8 cellular contexts compared by ENCODE assay signal in the genomic region with DNA sequence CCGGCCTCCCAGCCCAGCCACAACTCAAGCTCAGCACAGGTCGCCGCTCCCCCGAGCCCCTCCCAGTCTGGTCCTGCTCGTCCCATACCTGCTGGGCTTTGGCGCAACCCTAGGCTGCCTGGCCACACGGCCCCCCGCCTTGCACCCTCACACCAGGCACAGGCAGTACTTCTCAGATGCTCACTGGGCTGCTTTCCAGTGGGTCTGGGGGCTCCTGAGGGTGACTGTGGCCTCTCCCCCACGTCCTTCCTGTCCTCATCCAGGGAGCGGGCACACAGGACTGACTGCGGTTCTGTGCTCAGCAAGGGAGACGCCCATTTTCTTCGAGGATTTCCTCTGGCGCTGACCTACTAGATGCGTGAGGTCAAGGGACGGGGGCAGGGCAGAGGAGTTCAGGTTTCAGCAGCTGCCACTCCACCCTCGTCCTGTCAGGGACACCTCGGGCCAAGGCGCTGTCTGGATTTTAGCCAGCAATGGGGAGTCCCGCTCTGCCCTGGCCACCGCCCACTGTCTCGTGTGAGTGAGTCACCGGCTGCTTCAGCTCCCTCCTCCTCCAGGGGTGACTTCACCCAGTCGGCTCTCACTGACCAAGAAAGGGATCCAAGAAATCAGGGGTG.
DNase-seq lines count a peak whose midpoint lies in the region; ATAC-seq and TF ChIP-seq lines count a peak whose summit lies in the region.

No MANE protein-coding gene starts in this region.

- H2AFZ ChIP-seq in PC-3 (ENCODE audit: low read length) = no peak overlapping the region

- H3K4me3 ChIP-seq in PC-3 (ENCODE audit: low read length) (peak overlapping the region; percentile 58), fibroblast of villous mesenchyme (ENCODE audit: low read depth, low read length) (peak overlapping the region; percentile 17)

- no peaks in the 10 kb centered on the region for H3K36me3 Mint-ChIP-seq in activated T-helper 1 cell treated with anti-CD3 and anti-CD28 coated beads, Interleukin-12 subunit alpha, Interleukin-12 subunit beta, Interleukin-2, Interleukin-4 antibody, amounts not matched to agents 30 ng/mL and 10 ng/mL and 1 ng/mL, durations not matched to agents 14 hours and 24 hours and 36 hours (ENCODE audit: low read depth)

- H3K9me3 Mint-ChIP-seq in activated T-helper 1 cell treated with anti-CD3 and anti-CD28 coated beads, Interleukin-12 subunit alpha, Interleukin-12 subunit beta, Interleukin-2, Interleukin-4 antibody, amounts not matched to agents 30 ng/mL and 10 ng/mL and 1 ng/mL, durations not matched to agents 14 hours and 24 hours and 36 hours = no peaks in the 10 kb centered on the region

- no peak overlapping the region for H3K4me3 Mint-ChIP-seq in activated T-helper 1 cell treated with anti-CD3 and anti-CD28 coated beads, Interleukin-12 subunit alpha, Interleukin-12 subunit beta, Interleukin-2, Interleukin-4 antibody, amounts not matched to agents 30 ng/mL and 10 ng/mL and 1 ng/mL, durations not matched to agents 14 hours and 24 hours and 36 hours

- no peaks in the 10 kb centered on the region for H3K36me3 ChIP-seq in PC-3 (ENCODE audit: low read depth, low read length)

- in situ Hi-C loops in GM13977 (cut with MboI; ENCODE audit: low pct_unique_long_range_greater_than_20kb, low sequenced_read_pairs, unreplicated experiment) = no loop called here

- H4K20me1 ChIP-seq in PC-3 (ENCODE audit: low read length) = no peaks in the 10 kb centered on the region

- TF ChIP-seq CTCF in GM13977 (IDR thresholded peaks at IDR 0.05; ENCODE audit: extremely low read depth, insufficient read depth, missing control alignments) = no peak
- TF ChIP-seq CTCF in PC-3 (conservative IDR thresholded peaks at IDR 0.05; ENCODE audit: low read depth, low read length) = no peak
- no peak for TF ChIP-seq CTCF in fibroblast of villous mesenchyme (IDR thresholded peaks at IDR 0.05; ENCODE audit: insufficient read depth, low read depth, low read length)

- H3K9ac ChIP-seq in PC-3 (ENCODE audit: low read length) = peak overlapping the region; percentile 76

- H3K4me1 ChIP-seq in PC-3 (ENCODE audit: insufficient read depth, low read length) = peaks cover 6% of the 10 kb centered on the region; the same call in 1 of the 2 replicates

- DNase-seq in GM13977 (ENCODE audit: low spot score) (peak; percentile 64), PC-3 (peak; percentile 92), fibroblast of villous mesenchyme (ENCODE audit: low read depth) (peak; percentile 97), non-pigmented ciliary epithelial cell (ENCODE audit: low read depth) (peak; percentile 45), stromal cell of bone marrow (ENCODE audit: low read depth) (peak; percentile 89), D341Med (ENCODE audit: low spot score) (no peak)
- DNase-seq in activated T-helper 1 cell treated with anti-CD3 and anti-CD28 coated beads, Interleukin-12 subunit alpha, Interleukin-12 subunit beta, Interleukin-2, Interleukin-4 antibody, amounts not matched to agents 30 ng/mL and 10 ng/mL and 1 ng/mL, durations not matched to agents 14 hours and 24 hours and 36 hours (ENCODE audit: low spot score) = peak; percentile 44

- H3K27me3 ChIP-seq in PC-3 (ENCODE audit: low read length) = no peaks in the 10 kb centered on the region

- BruUV-seq in PC-3 (replicated peaks; lab: Mats Ljungman, UMichigan) = TSS peak; percentile 21

- H3K27me3 Mint-ChIP-seq in activated T-helper 1 cell treated with anti-CD3 and anti-CD28 coated beads, Interleukin-12 subunit alpha, Interleukin-12 subunit beta, Interleukin-2, Interleukin-4 antibody, amounts not matched to agents 30 ng/mL and 10 ng/mL and 1 ng/mL, durations not matched to agents 14 hours and 24 hours and 36 hours (ENCODE audit: insufficient read depth) = no peaks in the 10 kb centered on the region

- H3K79me2 ChIP-seq in PC-3 (ENCODE audit: low read length) = no peaks in the 10 kb centered on the region

- H3K27ac Mint-ChIP-seq in activated T-helper 1 cell treated with anti-CD3 and anti-CD28 coated beads, Interleukin-12 subunit alpha, Interleukin-12 subunit beta, Interleukin-2, Interleukin-4 antibody, amounts not matched to agents 30 ng/mL and 10 ng/mL and 1 ng/mL, durations not matched to agents 14 hours and 24 hours and 36 hours = peak overlapping the region; percentile 55

- peak overlapping the region; percentile 55 for H3K27ac ChIP-seq in PC-3 (ENCODE audit: low read length)

- H3K9me2 ChIP-seq in PC-3 (replicated peaks; ENCODE audit: low read length) = no peaks in the 10 kb centered on the region

- CTCF ChIA-PET in PC-3 (lab: Charles Lee) = no interaction called here

- intact Hi-C loops in PC-3 (cut with micrococcal nuclease) = no loop called here
- intact Hi-C loops in activated T-helper 1 cell treated with anti-CD3 and anti-CD28 coated beads, Interleukin-12 subunit alpha, Interleukin-12 subunit beta, Interleukin-2, Interleukin-4 antibody, amounts not matched to agents 30 ng/mL and 10 ng/mL and 1 ng/mL, durations not matched to agents 14 hours and 24 hours and 36 hours (cut with micrococcal nuclease) = no loop called here

- H3K4me1 Mint-ChIP-seq in activated T-helper 1 cell treated with anti-CD3 and anti-CD28 coated beads, Interleukin-12 subunit alpha, Interleukin-12 subunit beta, Interleukin-2, Interleukin-4 antibody, amounts not matched to agents 30 ng/mL and 10 ng/mL and 1 ng/mL, durations not matched to agents 14 hours and 24 hours and 36 hours (ENCODE audit: low read depth) = no peaks in the 10 kb centered on the region

- no peaks in the 10 kb centered on the region for H3K9me3 ChIP-seq in PC-3 (ENCODE audit: low read length)

- H3K4me2 ChIP-seq in PC-3 (ENCODE audit: low read length) = peak overlapping the region; percentile 74

- ATAC-seq in HG02798 (IDR thresholded peaks at IDR 0.05; ENCODE audit: poor library complexity, unreplicated experiment) = peak; percentile 74
- peak; percentile 93 for ATAC-seq in PC-3

- POLR2A ChIA-PET in PC-3 (lab: Charles Lee; ENCODE audit: unreplicated experiment) = interaction anchor here (0.6 kb wide), 1 partner anchor 170 kb away, joined by 3 read pairs; no protein-coding TSS in a partner anchor

- H3F3A ChIP-seq in PC-3 (ENCODE audit: low read length, unreplicated experiment) = no peaks in the 10 kb centered on the region
